In genomic region chr7:30931161-30931926, GRCh38 we compare ENCODE assay signal across 1 cellular context.
TF ChIP-seq lines count a peak whose summit lies in the region.

No MANE protein-coding gene starts in this region.

TF ChIP-seq in GM23338, 12 proteins besides CTCF, POLR2A, EP300 and RAD21:
- TF ChIP-seq, protein P1, sequence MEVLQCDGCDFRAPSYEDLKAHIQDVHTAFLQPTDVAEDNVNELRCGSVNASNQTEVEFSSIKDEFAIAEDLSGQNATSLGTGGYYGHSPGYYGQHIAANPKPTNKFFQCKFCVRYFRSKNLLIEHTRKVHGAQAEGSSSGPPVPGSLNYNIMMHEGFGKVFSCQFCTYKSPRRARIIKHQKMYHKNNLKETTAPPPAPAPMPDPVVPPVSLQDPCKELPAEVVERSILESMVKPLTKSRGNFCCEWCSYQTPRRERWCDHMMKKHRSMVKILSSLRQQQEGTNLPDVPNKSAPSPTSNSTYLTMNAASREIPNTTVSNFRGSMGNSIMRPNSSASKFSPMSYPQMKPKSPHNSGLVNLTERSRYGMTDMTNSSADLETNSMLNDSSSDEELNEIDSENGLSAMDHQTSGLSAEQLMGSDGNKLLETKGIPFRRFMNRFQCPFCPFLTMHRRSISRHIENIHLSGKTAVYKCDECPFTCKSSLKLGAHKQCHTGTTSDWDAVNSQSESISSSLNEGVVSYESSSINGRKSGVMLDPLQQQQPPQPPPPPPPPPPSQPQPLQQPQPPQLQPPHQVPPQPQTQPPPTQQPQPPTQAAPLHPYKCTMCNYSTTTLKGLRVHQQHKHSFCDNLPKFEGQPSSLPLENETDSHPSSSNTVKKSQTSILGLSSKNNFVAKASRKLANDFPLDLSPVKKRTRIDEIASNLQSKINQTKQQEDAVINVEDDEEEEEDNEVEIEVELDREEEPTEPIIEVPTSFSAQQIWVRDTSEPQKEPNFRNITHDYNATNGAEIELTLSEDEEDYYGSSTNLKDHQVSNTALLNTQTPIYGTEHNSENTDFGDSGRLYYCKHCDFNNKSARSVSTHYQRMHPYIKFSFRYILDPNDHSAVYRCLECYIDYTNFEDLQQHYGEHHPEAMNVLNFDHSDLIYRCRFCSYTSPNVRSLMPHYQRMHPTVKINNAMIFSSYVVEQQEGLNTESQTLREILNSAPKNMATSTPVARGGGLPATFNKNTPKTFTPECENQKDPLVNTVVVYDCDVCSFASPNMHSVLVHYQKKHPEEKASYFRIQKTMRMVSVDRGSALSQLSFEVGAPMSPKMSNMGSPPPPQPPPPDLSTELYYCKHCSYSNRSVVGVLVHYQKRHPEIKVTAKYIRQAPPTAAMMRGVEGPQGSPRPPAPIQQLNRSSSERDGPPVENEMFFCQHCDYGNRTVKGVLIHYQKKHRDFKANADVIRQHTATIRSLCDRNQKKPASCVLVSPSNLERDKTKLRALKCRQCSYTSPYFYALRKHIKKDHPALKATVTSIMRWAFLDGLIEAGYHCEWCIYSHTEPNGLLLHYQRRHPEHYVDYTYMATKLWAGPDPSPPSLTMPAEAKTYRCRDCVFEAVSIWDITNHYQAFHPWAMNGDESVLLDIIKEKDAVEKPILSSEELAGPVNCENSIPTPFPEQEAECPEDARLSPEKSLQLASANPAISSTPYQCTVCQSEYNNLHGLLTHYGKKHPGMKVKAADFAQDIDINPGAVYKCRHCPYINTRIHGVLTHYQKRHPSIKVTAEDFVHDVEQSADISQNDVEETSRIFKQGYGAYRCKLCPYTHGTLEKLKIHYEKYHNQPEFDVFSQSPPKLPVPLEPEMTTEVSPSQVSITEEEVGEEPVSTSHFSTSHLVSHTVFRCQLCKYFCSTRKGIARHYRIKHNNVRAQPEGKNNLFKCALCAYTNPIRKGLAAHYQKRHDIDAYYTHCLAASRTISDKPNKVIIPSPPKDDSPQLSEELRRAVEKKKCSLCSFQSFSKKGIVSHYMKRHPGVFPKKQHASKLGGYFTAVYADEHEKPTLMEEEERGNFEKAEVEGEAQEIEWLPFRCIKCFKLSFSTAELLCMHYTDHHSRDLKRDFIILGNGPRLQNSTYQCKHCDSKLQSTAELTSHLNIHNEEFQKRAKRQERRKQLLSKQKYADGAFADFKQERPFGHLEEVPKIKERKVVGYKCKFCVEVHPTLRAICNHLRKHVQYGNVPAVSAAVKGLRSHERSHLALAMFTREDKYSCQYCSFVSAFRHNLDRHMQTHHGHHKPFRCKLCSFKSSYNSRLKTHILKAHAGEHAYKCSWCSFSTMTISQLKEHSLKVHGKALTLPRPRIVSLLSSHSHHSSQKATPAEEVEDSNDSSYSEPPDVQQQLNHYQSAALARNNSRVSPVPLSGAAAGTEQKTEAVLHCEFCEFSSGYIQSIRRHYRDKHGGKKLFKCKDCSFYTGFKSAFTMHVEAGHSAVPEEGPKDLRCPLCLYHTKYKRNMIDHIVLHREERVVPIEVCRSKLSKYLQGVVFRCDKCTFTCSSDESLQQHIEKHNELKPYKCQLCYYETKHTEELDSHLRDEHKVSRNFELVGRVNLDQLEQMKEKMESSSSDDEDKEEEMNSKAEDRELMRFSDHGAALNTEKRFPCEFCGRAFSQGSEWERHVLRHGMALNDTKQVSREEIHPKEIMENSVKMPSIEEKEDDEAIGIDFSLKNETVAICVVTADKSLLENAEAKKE (CRISPR knock-in tag; IDR thresholded peaks at IDR 0.05), result no peak
- TF ChIP-seq, protein P2, sequence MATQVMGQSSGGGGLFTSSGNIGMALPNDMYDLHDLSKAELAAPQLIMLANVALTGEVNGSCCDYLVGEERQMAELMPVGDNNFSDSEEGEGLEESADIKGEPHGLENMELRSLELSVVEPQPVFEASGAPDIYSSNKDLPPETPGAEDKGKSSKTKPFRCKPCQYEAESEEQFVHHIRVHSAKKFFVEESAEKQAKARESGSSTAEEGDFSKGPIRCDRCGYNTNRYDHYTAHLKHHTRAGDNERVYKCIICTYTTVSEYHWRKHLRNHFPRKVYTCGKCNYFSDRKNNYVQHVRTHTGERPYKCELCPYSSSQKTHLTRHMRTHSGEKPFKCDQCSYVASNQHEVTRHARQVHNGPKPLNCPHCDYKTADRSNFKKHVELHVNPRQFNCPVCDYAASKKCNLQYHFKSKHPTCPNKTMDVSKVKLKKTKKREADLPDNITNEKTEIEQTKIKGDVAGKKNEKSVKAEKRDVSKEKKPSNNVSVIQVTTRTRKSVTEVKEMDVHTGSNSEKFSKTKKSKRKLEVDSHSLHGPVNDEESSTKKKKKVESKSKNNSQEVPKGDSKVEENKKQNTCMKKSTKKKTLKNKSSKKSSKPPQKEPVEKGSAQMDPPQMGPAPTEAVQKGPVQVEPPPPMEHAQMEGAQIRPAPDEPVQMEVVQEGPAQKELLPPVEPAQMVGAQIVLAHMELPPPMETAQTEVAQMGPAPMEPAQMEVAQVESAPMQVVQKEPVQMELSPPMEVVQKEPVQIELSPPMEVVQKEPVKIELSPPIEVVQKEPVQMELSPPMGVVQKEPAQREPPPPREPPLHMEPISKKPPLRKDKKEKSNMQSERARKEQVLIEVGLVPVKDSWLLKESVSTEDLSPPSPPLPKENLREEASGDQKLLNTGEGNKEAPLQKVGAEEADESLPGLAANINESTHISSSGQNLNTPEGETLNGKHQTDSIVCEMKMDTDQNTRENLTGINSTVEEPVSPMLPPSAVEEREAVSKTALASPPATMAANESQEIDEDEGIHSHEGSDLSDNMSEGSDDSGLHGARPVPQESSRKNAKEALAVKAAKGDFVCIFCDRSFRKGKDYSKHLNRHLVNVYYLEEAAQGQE (IDR thresholded peaks at IDR 0.05; ENCODE audit: unreplicated experiment), result no peak
- TF ChIP-seq JUNB (IDR thresholded peaks at IDR 0.05; ENCODE audit: unreplicated experiment), result no peak
